Comparison of ENCODE assay signal across 8 cellular contexts in genomic region chr1:204162498-204163074, GRCh38. TPM values are rescaled to one million over a fixed set of nuclear protein-coding genes. Genes with fewer than 3 reads are reported as not detected.
A peak's percentile ranks its signal among the peaks of the same experiment; 100 is the strongest.
DNase-seq lines count a peak whose midpoint lies in the region; ATAC-seq and TF ChIP-seq lines count a peak whose summit lies in the region.

No MANE protein-coding gene starts in this region.

- intact Hi-C loops in adrenal gland (cut with DNase I) (loop anchor here (5.0 kb wide), 2 partner anchors 40 to 200 kb away; no protein-coding TSS in a partner anchor), left ventricle myocardium superior (cut with micrococcal nuclease) (loop anchor here (2.0 kb wide), 1 partner anchor 200 kb away; no protein-coding TSS in a partner anchor)

- H3K4me3 ChIP-seq in adrenal gland: no peak overlapping the region
- no peak overlapping the region for H3K4me3 ChIP-seq in retinal pigment epithelial cell (ENCODE audit: low read length)

- no peaks in the 10 kb centered on the region for H3K36me3 ChIP-seq in adrenal gland (replicated peaks in 1 of 2)

- H3K9me3 ChIP-seq in adrenal gland (replicated peaks in 1 of 3): no peaks in the 10 kb centered on the region

- WGBS in adrenal gland, 4 donors: 10 to 27% (median 14%) methylated on average over 3 to 7 of the region's 7 CpGs

- H3K27ac ChIP-seq in adrenal gland: no peak overlapping the region

- no peak for TF ChIP-seq POLR2A in adrenal gland (IDR thresholded peaks at IDR 0.05)

- H3K27me3 ChIP-seq in adrenal gland: no peaks in the 10 kb centered on the region

- DNase-seq in AML-193 (lab: John Stamatoyannopoulos, UW) (peak; percentile 38 to 48), NCI-H187 (lab: John Stamatoyannopoulos, UW) (peak; percentile 87 to 93), T-helper 2 cell (peak; percentile 48 to 74 (median 53)), adrenal gland (peak; percentile 71 to 91 (median 80)), left ventricle myocardium superior (peak; percentile 88), retinal pigment epithelial cell (ENCODE audit: low read depth) (no peak)

- peak; percentile 96 to 100 (median 97) for TF ChIP-seq CTCF in adrenal gland (IDR thresholded peaks at IDR 0.05)
- peak; percentile 99 for TF ChIP-seq CTCF in retinal pigment epithelial cell (conservative IDR thresholded peaks at IDR 0.05; ENCODE audit: low read depth, low read length)

- ATAC-seq in GM21825 (IDR thresholded peaks at IDR 0.05; ENCODE audit: unreplicated experiment) (peak; percentile 81), left ventricle myocardium superior (peak; percentile 92), GM21515 (IDR thresholded peaks at IDR 0.05; ENCODE audit: unreplicated experiment) (no peak)

- H3K4me1 ChIP-seq in adrenal gland (replicated peaks in 1 of 2): no peaks in the 10 kb centered on the region

RNA-seq across cellular contexts. Expression of gene REN, which starts 3.6 kb away (rescaled TPM):
- total RNA-seq in adrenal gland (1 to 10 TPM in 2 of 8 donors, under 1 TPM in 3, not detected in 3; 0.83 to 3.4 (median 0.95) TPM), left ventricle myocardium superior (not detected)
- polyA plus RNA-seq in adrenal gland: 1 to 10 TPM in 1 of 3 donors, under 1 TPM in 2; 0.24 to 3.6 (median 0.80) TPM

RNA-seq across cellular contexts. Expression of gene ETNK2, which starts 10.7 kb away (rescaled TPM):
- 10 to 100 TPM in 5 of 8 donors, 1 to 10 TPM in 3; 3.8 to 14.0 (median 11.2) TPM for total RNA-seq in adrenal gland
- polyA plus RNA-seq in adrenal gland: 1 to 10 TPM; 3.1 to 7.7 (median 4.1) TPM
- 3.3 TPM for total RNA-seq in left ventricle myocardium superior

RNA-seq across cellular contexts. Expression of gene KISS1, which starts 33.7 kb away (rescaled TPM):
- total RNA-seq in adrenal gland: not detected
- polyA plus RNA-seq in adrenal gland: under 1 TPM in 1 of 3 donors, not detected in 2; 0.34 TPM
- not detected for total RNA-seq in left ventricle myocardium superior

RNA-seq across cellular contexts. Expression of gene GOLT1A, which starts 51.2 kb away (rescaled TPM):
- total RNA-seq in adrenal gland: under 1 TPM in 1 of 8 donors, not detected in 7; 0.32 TPM
- under 1 TPM in 2 of 3 donors, not detected in 1; 0.17 to 0.31 TPM for polyA plus RNA-seq in adrenal gland
- not detected for total RNA-seq in left ventricle myocardium superior
